ENCODE assay signal across 8 cellular contexts in the genomic region with DNA sequence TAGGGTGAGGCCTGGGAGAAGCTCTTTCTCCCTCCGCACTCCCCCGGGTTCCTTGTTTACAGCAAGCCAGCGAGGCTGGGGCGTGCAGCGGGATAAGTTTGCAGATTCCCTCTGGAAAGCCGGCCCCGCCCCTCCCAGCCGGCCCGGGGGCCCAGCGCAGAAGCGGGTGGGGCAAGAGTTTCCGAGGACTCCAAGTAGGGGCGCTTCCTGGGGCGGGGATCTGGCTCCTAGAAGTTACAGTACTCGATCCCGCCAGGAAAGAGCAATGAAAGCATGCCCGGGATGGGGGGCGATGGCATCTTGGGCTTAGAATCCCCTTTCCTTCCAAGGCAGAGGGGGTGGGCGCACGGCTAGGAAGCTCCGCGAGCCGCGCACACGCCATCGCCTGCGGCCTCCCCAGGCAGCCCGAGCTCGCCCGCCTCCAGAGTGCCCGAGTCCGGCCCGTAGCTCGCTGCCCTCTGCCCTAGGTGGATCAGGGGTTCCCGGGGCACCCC. TPM values are rescaled to one million over a fixed set of nuclear protein-coding genes. Genes with fewer than 3 reads are reported as not detected.
DNase-seq lines count a peak whose midpoint lies in the region; ATAC-seq, FAIRE-seq and TF ChIP-seq lines count a peak whose summit lies in the region.

No MANE protein-coding gene starts in this region.

- peaks cover 2% of the 10 kb centered on the region; the same call in 1 of the 2 replicates for H3K79me2 ChIP-seq in GM12878 (ENCODE audit: control insufficient read depth, insufficient read depth, low read length)

- H3K9ac ChIP-seq in GM12878 (ENCODE audit: control insufficient read depth, insufficient read depth, low read length), result peak overlapping the region; percentile 74

- peak overlapping the region; percentile 89 for H3K4me2 ChIP-seq in GM12878 (ENCODE audit: control insufficient read depth, insufficient read depth)

- SMC1A ChIA-PET in GM12878 (lab: Charles Lee; ENCODE audit: uncharacterized antibody, unreplicated experiment), result no interaction called here

- H3K27ac ChIP-seq in GM12878 (ENCODE audit: control insufficient read depth, insufficient read depth), result peak overlapping the region; percentile 58

- DNase-seq in AG08395 (ENCODE audit: low spot score) (peak; percentile 47), MG63 (peak; percentile 49), GM12878 (ENCODE audit: low read depth, low spot score) (no peak), skeletal muscle cell (ENCODE audit: low read depth) (no peak), NCI-H2107 treated with DMSO at 0.1 percent for 48 hours (lab: John Stamatoyannopoulos, UW; ENCODE audit: unreplicated experiment) (no peak)
- no peak for DNase-seq in stimulated activated naive CD4-positive, alpha-beta T cell (lab: John Stamatoyannopoulos, UW)

- TF ChIP-seq CTCF in GM12878 (IDR thresholded peaks at IDR 0.05 in 2 of 3, conservative IDR thresholded peaks at IDR 0.05 in 1 of 3; ENCODE audit: control insufficient read depth in 2 of 3, extremely low read depth in 1 of 3, insufficient read depth in 1 of 3, low read depth in 3 of 3, low read length in 3 of 3), result no peak

- 12% methylated on average over 34 of the region's 35 CpGs for WGBS in GM12878 (ENCODE audit: insufficient coverage, insufficient replicate concordance, low lambda C conversion rate, missing lambda C conversion rate)

- TSS peak; percentile 66 for BruUV-seq in GM12878 (replicated peaks; lab: Mats Ljungman, UMichigan)

- H3K4me1 ChIP-seq in GM12878 (ENCODE audit: control insufficient read depth, insufficient read depth, low read length), result peaks cover 8% of the 10 kb centered on the region

- no peak for TF ChIP-seq RAD21 in GM12878 (IDR thresholded peaks at IDR 0.05; ENCODE audit: insufficient read depth, low read depth, low read length)

- H3K27me3 ChIP-seq in MG63 (no peaks in the 10 kb centered on the region), GM12878 (replicated peaks in 1 of 2; ENCODE audit: control insufficient read depth in 2 of 2, insufficient read depth in 2 of 2, low read length in 1 of 2) (no peaks in the 10 kb centered on the region)

- intact Hi-C loops in GM12878 (cut with micrococcal nuclease; ENCODE audit: unreplicated experiment), result no loop called here

- H2AFZ ChIP-seq in GM12878 (ENCODE audit: control insufficient read depth, low read depth, low read length), result peak overlapping the region; percentile 65

- RAD21 ChIA-PET in GM12878 (lab: Charles Lee; ENCODE audit: unreplicated experiment), result interaction anchor here (1.2 to 1.3 kb wide), 2 partner anchors 26 to 179 kb away, joined by 4 to 5 read pairs; no protein-coding TSS in a partner anchor

- H3K4me3 ChIP-seq in MG63 (peak overlapping the region; percentile 75), GM12878 (peak overlapping the region; percentile 78), iPS-18c (ENCODE audit: insufficient read depth, low read depth, low read length) (peak overlapping the region; percentile 78), skeletal muscle cell (ENCODE audit: low read depth, low read length) (peak overlapping the region; percentile 77)

- CTCF ChIA-PET in GM12878 (lab: Yijun Ruan, JAX), result interaction anchor here (0.6 to 5.5 kb wide), 4 partner anchors 14 to 839 kb away, joined by 3 to 39 read pairs (median 3); no protein-coding TSS in a partner anchor

- in situ Hi-C loops in GM12878 (cut with MboI), result no loop called here

- H3K36me3 ChIP-seq in MG63, result no peaks in the 10 kb centered on the region; the same call in 1 of the 2 replicates
- no peaks in the 10 kb centered on the region; a peak in 1 of 4 replicates for H3K36me3 ChIP-seq in GM12878 (ENCODE audit: control insufficient read depth in 2 of 2, insufficient read depth in 2 of 2, low read length in 1 of 2)

- peak; percentile 41 for ATAC-seq in GM19324 (IDR thresholded peaks at IDR 0.05; ENCODE audit: low FRiP score, unreplicated experiment)
- ATAC-seq in GM12878, result peak; percentile 41

- H3K9me3 ChIP-seq in MG63, result no peaks in the 10 kb centered on the region
- no peaks in the 10 kb centered on the region for H3K9me3 ChIP-seq in GM12878 (replicated peaks; ENCODE audit: control insufficient read depth, insufficient read depth, low read length)
- H3K9me3 ChIP-seq in iPS-18c (ENCODE audit: control insufficient read depth, insufficient read depth, low read length), result no peaks in the 10 kb centered on the region

- TF ChIP-seq POLR2A in GM12878 (IDR thresholded peaks at IDR 0.05; ENCODE audit: low read depth, low read length), result no peak

- no peaks in the 10 kb centered on the region for H4K20me1 ChIP-seq in GM12878 (ENCODE audit: control insufficient read depth, insufficient read depth)

- TF ChIP-seq EP300 in GM12878 (IDR thresholded peaks at IDR 0.05; ENCODE audit: borderline replicate concordance in 1 of 2, control insufficient read depth in 1 of 2, low read depth in 2 of 2, low read length in 2 of 2), result no peak

- POLR2A ChIA-PET in GM12878 (lab: Charles Lee), result interaction anchor here (0.5 to 1.2 kb wide), 2 partner anchors 242 to 887 kb away, joined by 3 to 4 read pairs; a partner anchor contains a TSS

- no peak for FAIRE-seq in GM12878 (lab: Jason Lieb, UNC)

TF ChIP-seq in GM12878, 131 proteins besides CTCF, POLR2A, EP300 and RAD21 (continues in another document):
- TF ChIP-seq HDGF (IDR thresholded peaks at IDR 0.05) (no peak), SUPT20H (IDR thresholded peaks at IDR 0.05; ENCODE audit: borderline replicate concordance, control insufficient read depth, low read depth, low read length) (no peak), IKZF2 (IDR thresholded peaks at IDR 0.05) (no peak), CHD1 (IDR thresholded peaks at IDR 0.05; ENCODE audit: low read depth, low read length) (no peak)

RNA-seq across cellular contexts. Expression of a gene that starts 0.4 kb away (rescaled TPM):
- 29.6 and 52.6 TPM in 2 replicates for total RNA-seq in MG63 (2014; rRNA removed; shearing (Covaris generic); ENCODE audit: low replicate concordance)
- total RNA-seq in GM12878 (2013; cell fraction: nucleolus; rRNA removed), result 2.8 and 4.3 TPM in 2 replicates
- total RNA-seq in GM12878 (2014; rRNA removed), result 24.6 TPM in 2 replicates
- 8.8 and 9.3 TPM in 2 replicates for total RNA-seq in GM12878 (2014; rRNA removed; fragmentation: Illumina TruSeq; extraction: Trizol)
- total RNA-seq in GM12878 (2021), result 20.8 and 20.9 TPM in 2 replicates
- polyA plus RNA-seq in GM12878 (2011; ENCODE audit: low read depth), result 4.2 TPM
- polyA plus RNA-seq in GM12878 (2011; rRNA removed), result 3.3 and 9.5 TPM in 2 replicates
- 13.6 and 23.5 TPM in 2 replicates for polyA plus RNA-seq in GM12878 (2011; cell fraction: cytosol; rRNA removed)
- polyA plus RNA-seq in GM12878 (2011; cell fraction: nucleus; rRNA removed), result 10.1 and 13.5 TPM in 2 replicates
- 5.7 and 6.9 TPM in 2 replicates for polyA plus RNA-seq in GM12878 (2012)
- 0.59 and 5.7 TPM in 2 replicates for polyA plus RNA-seq in GM12878 (2014; fragmentation: Illumina TruSeq; extraction: Trizol)
- 1 to 10 TPM; 2.4 to 7.0 TPM for polyA plus RNA-seq in GM12878 (2014; fragmentation: Nextera tagmentation; extraction: Ambion mirVana)
- polyA plus RNA-seq in GM12878 (2014; rRNA removed), result 24.1 and 25.0 TPM in 2 replicates
- polyA plus RNA-seq in GM12878 (2016; fragmentation: Nextera tagmentation; extraction: Ambion mirVana), result 10 to 100 TPM; 11.3 to 11.8 TPM
- 4.5 and 9.4 TPM in 2 replicates for polyA minus RNA-seq in GM12878 (2011; rRNA and poly(A)+ RNA removed)
- 3.3 and 4.1 TPM in 2 replicates for polyA minus RNA-seq in GM12878 (2011; cell fraction: cytosol; rRNA and poly(A)+ RNA removed)
- polyA minus RNA-seq in GM12878 (2011; cell fraction: nucleus; rRNA and poly(A)+ RNA removed), result 4.1 and 8.3 TPM in 2 replicates

RNA-seq across cellular contexts. Expression of a gene that starts 0.7 kb away (rescaled TPM):
- 95.7 and 112 TPM in 2 replicates for total RNA-seq in MG63 (2014; rRNA removed; shearing (Covaris generic); ENCODE audit: low replicate concordance)
- 17.4 and 21.5 TPM in 2 replicates for total RNA-seq in GM12878 (2013; cell fraction: nucleolus; rRNA removed)
- 79.0 and 88.7 TPM in 2 replicates for total RNA-seq in GM12878 (2014; rRNA removed)
- total RNA-seq in GM12878 (2014; rRNA removed; fragmentation: Illumina TruSeq; extraction: Trizol), result 13.8 and 16.4 TPM in 2 replicates
- total RNA-seq in GM12878 (2021), result 58.0 and 58.2 TPM in 2 replicates
- polyA plus RNA-seq in GM12878 (2011; ENCODE audit: low read depth), result 7.7 TPM
- 9.4 and 21.1 TPM in 2 replicates for polyA plus RNA-seq in GM12878 (2011; rRNA removed)
- polyA plus RNA-seq in GM12878 (2011; cell fraction: cytosol; rRNA removed), result 32.6 and 65.8 TPM in 2 replicates
- 49.0 and 61.0 TPM in 2 replicates for polyA plus RNA-seq in GM12878 (2011; cell fraction: nucleus; rRNA removed)
- polyA plus RNA-seq in GM12878 (2012), result 30.4 and 40.4 TPM in 2 replicates
- 3.5 and 8.1 TPM in 2 replicates for polyA plus RNA-seq in GM12878 (2014; fragmentation: Illumina TruSeq; extraction: Trizol)
- polyA plus RNA-seq in GM12878 (2014; fragmentation: Nextera tagmentation; extraction: Ambion mirVana), result 1 to 10 TPM in 1 of 2 experiments, under 1 TPM in 1; 0.95 to 2.4 TPM
- polyA plus RNA-seq in GM12878 (2014; rRNA removed), result 88.1 and 101 TPM in 2 replicates
- polyA plus RNA-seq in GM12878 (2016; fragmentation: Nextera tagmentation; extraction: Ambion mirVana), result 10 to 100 TPM; 55.9 to 60.8 TPM
- 8.3 and 17.3 TPM in 2 replicates for polyA minus RNA-seq in GM12878 (2011; rRNA and poly(A)+ RNA removed)
- 19.9 and 21.1 TPM in 2 replicates for polyA minus RNA-seq in GM12878 (2011; cell fraction: cytosol; rRNA and poly(A)+ RNA removed)
- 6.5 and 14.4 TPM in 2 replicates for polyA minus RNA-seq in GM12878 (2011; cell fraction: nucleus; rRNA and poly(A)+ RNA removed)

RNA-seq across cellular contexts. Expression of a gene that starts 32.7 kb away (rescaled TPM):
- 7.6 and 29.1 TPM in 2 replicates for total RNA-seq in MG63 (2014; rRNA removed; shearing (Covaris generic); ENCODE audit: low replicate concordance)
- total RNA-seq in GM12878 (2013; cell fraction: nucleolus; rRNA removed), result 8.3 and 13.5 TPM in 2 replicates
- total RNA-seq in GM12878 (2014; rRNA removed), result 10.4 and 11.8 TPM in 2 replicates
- total RNA-seq in GM12878 (2014; rRNA removed; fragmentation: Illumina TruSeq; extraction: Trizol), result 5.2 and 6.4 TPM in 2 replicates
- 16.8 and 18.4 TPM in 2 replicates for total RNA-seq in GM12878 (2021)
- 6.1 TPM for polyA plus RNA-seq in GM12878 (2011; ENCODE audit: low read depth)
- polyA plus RNA-seq in GM12878 (2011; rRNA removed), result 7.6 and 13.0 TPM in 2 replicates
- 12.7 and 18.2 TPM in 2 replicates for polyA plus RNA-seq in GM12878 (2011; cell fraction: cytosol; rRNA removed)
- polyA plus RNA-seq in GM12878 (2011; cell fraction: nucleus; rRNA removed), result 53.0 and 66.8 TPM in 2 replicates
- polyA plus RNA-seq in GM12878 (2012), result 7.0 and 7.7 TPM in 2 replicates
- polyA plus RNA-seq in GM12878 (2014; fragmentation: Illumina TruSeq; extraction: Trizol), result 2.1 and 7.2 TPM in 2 replicates
- under 1 TPM in 1 of 2 experiments, not detected in 1; 0.16 TPM for polyA plus RNA-seq in GM12878 (2014; fragmentation: Nextera tagmentation; extraction: Ambion mirVana)
- polyA plus RNA-seq in GM12878 (2014; rRNA removed), result 9.1 and 13.3 TPM in 2 replicates
- 10 to 100 TPM; 10.1 to 10.9 TPM for polyA plus RNA-seq in GM12878 (2016; fragmentation: Nextera tagmentation; extraction: Ambion mirVana)
- polyA minus RNA-seq in GM12878 (2011; rRNA and poly(A)+ RNA removed), result 11.2 and 14.5 TPM in 2 replicates
- 4.9 and 7.0 TPM in 2 replicates for polyA minus RNA-seq in GM12878 (2011; cell fraction: cytosol; rRNA and poly(A)+ RNA removed)
- 8.1 and 15.6 TPM in 2 replicates for polyA minus RNA-seq in GM12878 (2011; cell fraction: nucleus; rRNA and poly(A)+ RNA removed)

Comparison
In these comparisons a context has a peak if more than half of its experiments do, and no peak if none do; other contexts are left out.
1. DNase-seq: peak in AG08395 (single experiment) and MG63 (single experiment); none in GM12878 (single experiment), skeletal muscle cell (single experiment), NCI-H2107 treated with DMSO at 0.1 percent for 48 hours (single experiment) and stimulated activated naive CD4-positive, alpha-beta T cell (0 of 6).
2. Peak in every context shown above with its lines, with median percentiles within 50 percentile points of each other: H3K4me3 ChIP-seq.